Comparison of ENCODE assay signal across 8 cellular contexts in genomic region chr16:58628845-58629680, GRCh38.
DNase-seq lines count a peak whose midpoint lies in the region; ATAC-seq and TF ChIP-seq lines count a peak whose summit lies in the region.

No MANE protein-coding gene starts in this region.

- peaks cover 17 to 33% (median 28%) of the 10 kb centered on the region in 11 experiments for H3K36me3 ChIP-seq in BLaER1 treated with 17β-estradiol and CSF1 and Interleukin-3, amounts not matched to agents 10 nM and 100 nM
- peaks cover 7% of the 10 kb centered on the region for H3K36me3 ChIP-seq in muscle layer of colon (ENCODE audit: insufficient read depth, low read length)

- in situ Hi-C loops in GM13977 (cut with MboI; ENCODE audit: low pct_unique_long_range_greater_than_20kb, low sequenced_read_pairs, unreplicated experiment): no loop called here

- H3K4me3 ChIP-seq in BLaER1 treated with 17β-estradiol and CSF1 and Interleukin-3, amounts not matched to agents 10 nM and 100 nM: peak overlapping the region; percentile 78 to 100 (median 98)
- peak overlapping the region; percentile 79 to 98 for H3K4me3 ChIP-seq in muscle layer of colon (ENCODE audit: low read depth in 1 of 2, low read length in 2 of 2)

- DNase-seq in NCI-H2171 (lab: John Stamatoyannopoulos, UW): peak; percentile 68
- peak; percentile 33 for DNase-seq in activated T-cell treated with anti-CD3 and anti-CD28 coated beads for 1 hour (ENCODE audit: low read depth)
- DNase-seq in epithelial cell of prostate (ENCODE audit: low read depth, low spot score): no peak
- DNase-seq in stimulated activated CD8-positive, alpha-beta memory T cell treated with anti-CD3 and anti-CD28 coated beads, Interleukin-7, amount 100 ng/mL, for 4 hours (ENCODE audit: low read depth in 2 of 2): peak; percentile 12 to 44
- no peak for DNase-seq in GM13977 (ENCODE audit: low spot score)

- peak overlapping the region; percentile 78 to 97 (median 90) for H3K4me2 ChIP-seq in BLaER1 treated with 17β-estradiol and CSF1 and Interleukin-3, amounts not matched to agents 10 nM and 100 nM

- TF ChIP-seq CTCF in GM13977 (IDR thresholded peaks at IDR 0.05; ENCODE audit: extremely low read depth, insufficient read depth, missing control alignments): no peak

- peak overlapping the region; percentile 96 to 100 (median 99) for H3K9ac ChIP-seq in BLaER1 treated with 17β-estradiol and CSF1 and Interleukin-3, amounts not matched to agents 10 nM and 100 nM
- peak overlapping the region; percentile 99 for H3K9ac ChIP-seq in muscle layer of colon (ENCODE audit: low read length)

- no peaks in the 10 kb centered on the region for H3K27me3 ChIP-seq in BLaER1 treated with 17β-estradiol and CSF1 and Interleukin-3, amounts not matched to agents 10 nM and 100 nM
- no peaks in the 10 kb centered on the region for H3K27me3 ChIP-seq in muscle layer of colon (ENCODE audit: control insufficient read depth in 1 of 2, insufficient read depth in 2 of 2, low read length in 2 of 2)

- no peaks in the 10 kb centered on the region for H3K9me3 ChIP-seq in BLaER1 treated with 17β-estradiol and CSF1 and Interleukin-3, amounts not matched to agents 10 nM and 100 nM (replicated peaks in 1 of 11)
- no peaks in the 10 kb centered on the region for H3K9me3 ChIP-seq in muscle layer of colon (ENCODE audit: low read length)

- ATAC-seq in GM21723 (IDR thresholded peaks at IDR 0.05; ENCODE audit: unreplicated experiment): peak; percentile 4

- peaks cover 18 to 37% (median 24%) of the 10 kb centered on the region in 10 experiments for H3K4me1 ChIP-seq in BLaER1 treated with 17β-estradiol and CSF1 and Interleukin-3, amounts not matched to agents 10 nM and 100 nM
- peaks cover 17% of the 10 kb centered on the region for H3K4me1 ChIP-seq in muscle layer of colon (ENCODE audit: insufficient read depth, low read length)

- peaks cover 48 to 54% (median 51%) of the 10 kb centered on the region in 11 experiments for H4K20me1 ChIP-seq in BLaER1 treated with 17β-estradiol and CSF1 and Interleukin-3, amounts not matched to agents 10 nM and 100 nM

- peak overlapping the region; percentile 96 to 100 (median 99) for H3K27ac ChIP-seq in BLaER1 treated with 17β-estradiol and CSF1 and Interleukin-3, amounts not matched to agents 10 nM and 100 nM
- H3K27ac ChIP-seq in epithelial cell of prostate (peak overlapping the region; percentile 94), muscle layer of colon (ENCODE audit: low read depth, low read length) (peak overlapping the region; percentile 97)

Comparison
In these comparisons a context has a peak if more than half of its experiments do, and no peak if none do; other contexts are left out.
1. DNase-seq: peak in NCI-H2171 (single experiment), activated T-cell treated with anti-CD3 and anti-CD28 coated beads for 1 hour (single experiment) and stimulated activated CD8-positive, alpha-beta memory T cell treated with anti-CD3 and anti-CD28 coated beads, Interleukin-7, amount 100 ng/mL, for 4 hours (2 of 2); none in epithelial cell of prostate (single experiment) and GM13977 (single experiment).
2. Peak in every context shown above with its lines, with median percentiles within 50 percentile points of each other: H3K27ac ChIP-seq.